Comparison of ENCODE assay signal across 8 cellular contexts in the genomic region with DNA sequence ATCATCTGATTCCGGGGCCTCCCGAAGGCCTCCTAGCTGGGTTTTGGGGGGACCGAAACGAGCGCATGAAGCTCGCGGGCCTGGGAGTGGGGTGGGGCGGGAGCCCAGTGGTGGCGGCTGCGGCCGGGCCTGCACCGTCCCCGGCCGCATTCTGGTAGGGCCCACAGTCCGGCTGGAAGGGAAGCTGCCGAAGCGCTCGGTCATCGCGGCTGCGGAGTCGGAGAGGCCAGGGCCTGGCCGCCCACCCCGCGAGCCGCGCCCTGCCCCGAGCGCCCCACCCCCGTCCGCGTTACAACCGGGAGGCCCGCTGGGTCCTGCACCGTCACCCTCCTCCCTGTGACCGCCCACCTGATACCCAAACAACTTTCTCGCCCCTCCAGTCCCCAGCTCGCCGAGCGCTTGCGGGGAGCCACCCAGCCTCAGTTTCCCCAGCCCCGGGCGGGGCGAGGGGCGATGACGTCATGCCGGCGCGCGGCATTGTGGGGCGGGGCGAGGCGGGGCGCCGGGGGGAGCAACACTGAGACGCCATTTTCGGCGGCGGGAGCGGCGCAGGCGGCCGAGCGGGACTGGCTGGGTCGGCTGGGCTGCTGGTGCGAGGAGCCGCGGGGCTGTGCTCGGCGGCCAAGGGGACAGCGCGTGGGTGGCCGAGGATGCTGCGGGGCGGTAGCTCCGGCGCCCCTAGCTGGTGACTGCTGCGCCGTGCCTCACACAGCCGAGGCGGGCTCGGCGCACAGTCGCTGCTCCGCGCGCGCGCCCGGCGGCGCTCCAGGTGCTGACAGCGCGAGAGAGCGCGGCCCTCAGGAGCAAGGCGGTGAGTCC. TPM values are rescaled to one million over a fixed set of nuclear protein-coding genes. Genes with fewer than 3 reads are reported as not detected.
DNase-seq lines count a peak whose midpoint lies in the region; FAIRE-seq and TF ChIP-seq lines count a peak whose summit lies in the region.

A gene (plus strand): TSS at position 528 of the 819 bp plus-strand sequence. CDS start 25,354 bp downstream, outside the sequence.

- peak within 1 kb of the TSS; percentile 97 for H3K27ac Mint-ChIP-seq in HFFc6

- no peaks in the 10 kb centered on the region for H3K27me3 Mint-ChIP-seq in HFFc6 (ENCODE audit: insufficient read depth)

- DNase-seq in GM12891 (ENCODE audit: insufficient read length, low spot score) = peak; percentile 86
- peak; percentile 52 for DNase-seq in HFFc6
- DNase-seq in NCI-H1105 treated with DMSO at 0.1 percent for 48 hours (lab: John Stamatoyannopoulos, UW) = peak; percentile 51
- DNase-seq in activated CD4-positive, CD25-positive, alpha-beta regulatory T cell treated with anti-CD3 and anti-CD28 coated beads, Interleukin-2, amount 50 U/mL, for 16 hours (ENCODE audit: low read depth, low spot score) = peak; percentile 71
- peak in 59 of 61 donors; percentile 22 to 88 (median 75) for DNase-seq in caudate nucleus (lab: John Stamatoyannopoulos, UW)
- peak; percentile 83 for DNase-seq in islet precursor cell
- peak; percentile 88 for DNase-seq in stimulated activated CD4-positive, alpha-beta T cell treated with anti-CD3 and anti-CD28 coated beads, Interleukin-12 subunit alpha, Interleukin-12 subunit beta, amount 100 ng/mL, for 4 hours
- no peak for DNase-seq in NCI-H128 (lab: John Stamatoyannopoulos, UW; ENCODE audit: unreplicated experiment)

- FAIRE-seq in GM12891 (lab: Jason Lieb, UNC) = peak; percentile 87

- no peaks in the 10 kb centered on the region for H3K9me3 Mint-ChIP-seq in HFFc6

- H3K4me1 Mint-ChIP-seq in HFFc6 (ENCODE audit: low read depth) = peaks cover 67% of the 10 kb centered on the region

- peaks cover 10% of the 10 kb centered on the region; the same call in 1 of the 2 replicates for H3K36me3 Mint-ChIP-seq in HFFc6 (ENCODE audit: low read depth)

- peak; percentile 73 for TF ChIP-seq POLR2A in GM12891 (IDR thresholded peaks at IDR 0.05; ENCODE audit: low read depth, low read length)

- TF ChIP-seq CTCF in HFFc6 (IDR thresholded peaks at IDR 0.05) = peak; percentile 45

- peak within 1 kb of the TSS; percentile 97 for H3K27ac ChIP-seq in caudate nucleus (ENCODE audit: low read depth, low read length)

- H3K4me3 Mint-ChIP-seq in HFFc6 = peak within 1 kb of the TSS; percentile 95

TF ChIP-seq in GM12891, 5 proteins besides CTCF, POLR2A, EP300 and RAD21:
- no peak for TF ChIP-seq POU2F2 (IDR thresholded peaks at IDR 0.05; ENCODE audit: low read depth, low read length)
- peak; percentile 81 for TF ChIP-seq POLR2AphosphoS5 (IDR thresholded peaks at IDR 0.05; ENCODE audit: low read depth, low read length)
- no peak for TF ChIP-seq SPI1 (IDR thresholded peaks at IDR 0.05; ENCODE audit: low read depth, low read length)
- no peak for TF ChIP-seq TAF1 (IDR thresholded peaks at IDR 0.05; ENCODE audit: low read depth, low read length)

RNA-seq across cellular contexts. Expression of the gene that starts here (rescaled TPM):
- polyA plus RNA-seq in GM12891 (2012; ENCODE audit: low read depth, missing spikeins) = 49.3 TPM
- 100 to 1,000 TPM; 179 to 204 (median 189) TPM for total RNA-seq in HFFc6 (2021; fragmentation: NEBNext Ultra II Directional; extraction: Animal tissue kit (Norgen Biotek cat#: 25700))
